8 cellular contexts compared by ENCODE assay signal in the genomic region with DNA sequence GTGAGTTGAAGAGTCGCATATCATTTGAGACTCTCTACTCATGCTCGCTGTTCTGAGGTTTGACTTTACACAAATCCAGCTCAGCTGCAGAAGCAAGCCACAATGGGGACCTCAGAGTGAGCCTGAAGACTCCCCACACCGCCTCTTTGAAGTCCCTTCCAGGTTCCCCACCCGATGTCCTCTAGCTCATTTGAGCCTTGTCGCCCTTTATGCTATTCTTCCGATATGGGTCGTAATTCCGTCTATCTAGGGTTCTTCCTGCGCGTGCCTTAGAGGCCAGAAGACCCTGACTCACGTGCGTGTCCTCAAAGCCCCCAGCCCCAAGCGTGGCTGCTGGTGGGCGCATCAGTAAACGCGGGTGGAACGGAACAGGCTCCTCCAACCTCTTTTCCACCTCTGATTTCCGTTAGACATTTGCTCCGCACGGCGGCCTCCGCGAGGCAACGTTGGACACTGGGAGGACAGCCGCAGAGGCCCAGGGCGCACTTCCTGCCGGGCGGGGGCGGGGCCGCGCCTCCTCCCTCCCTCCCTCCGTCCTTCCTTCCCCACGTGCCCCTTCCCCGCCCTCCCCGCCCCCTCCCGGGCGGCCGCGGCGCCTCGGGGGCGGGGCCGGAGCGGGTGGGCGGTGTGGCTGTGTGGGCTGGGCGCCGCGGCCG.
DNase-seq lines count a peak whose midpoint lies in the region; ATAC-seq and TF ChIP-seq lines count a peak whose summit lies in the region.

Gene SNX30, plus strand, starts transcription at position 650 of the 656 bp plus-strand sequence. CDS start 242 bp downstream, outside the sequence.

- DNase-seq in AG04449 (ENCODE audit: low read depth, low spot score) (no peak), NCI-H2196 (lab: John Stamatoyannopoulos, UW; ENCODE audit: unreplicated experiment) (peak; percentile 88), islet precursor cell (peak; percentile 96)
- DNase-seq in central memory CD8-positive, alpha-beta T cell (ENCODE audit: low spot score in 2 of 2): peak; percentile 54 to 56
- peak; percentile 71 for DNase-seq in stimulated activated CD4-positive, alpha-beta T cell treated with anti-CD3 and anti-CD28 coated beads, Interleukin-12 subunit alpha, Interleukin-12 subunit beta, amount 100 ng/mL, for 4 hours

- POLR2A ChIA-PET in AG04449 (lab: Yijun Ruan, JAX): interaction anchor here (1.0 kb wide), 2 partner anchors 14 to 33 kb away, joined by 3 read pairs; partner anchors contain the start of gene INIP

- TF ChIP-seq CTCF in AG04449 (IDR thresholded peaks at IDR 0.05; ENCODE audit: insufficient read depth, low read length, missing control alignments): peak; percentile 11

- H3K4me1 Mint-ChIP-seq in central memory CD8-positive, alpha-beta T cell: peaks cover 67% of the 10 kb centered on the region

- peak within 1 kb of the TSS; percentile 88 for H3K4me3 Mint-ChIP-seq in central memory CD8-positive, alpha-beta T cell

- H3K36me3 Mint-ChIP-seq in central memory CD8-positive, alpha-beta T cell (ENCODE audit: insufficient read depth): peaks cover 6% of the 10 kb centered on the region

- CTCF ChIA-PET in AG04449 (lab: Yijun Ruan, JAX): interaction anchor here (0.8 to 1.4 kb wide), 6 partner anchors 12 to 371 kb away, joined by 3 to 4 read pairs (median 3); partner anchors contain the start of gene HSDL2

- no peaks in the 10 kb centered on the region for H3K9me3 Mint-ChIP-seq in central memory CD8-positive, alpha-beta T cell

- ATAC-seq in GM18861 (IDR thresholded peaks at IDR 0.05; ENCODE audit: unreplicated experiment) (peak; percentile 61), HG03066 (IDR thresholded peaks at IDR 0.05; ENCODE audit: low read depth, unreplicated experiment) (peak; percentile 64)
- ATAC-seq in activated CD4-positive, CD25-positive, alpha-beta regulatory T cell treated with anti-CD3 and anti-CD28 coated beads, Interleukin-2, amount 50 U/mL, for 24 hours: peak; percentile 62 to 68
- peak; percentile 50 for ATAC-seq in central memory CD8-positive, alpha-beta T cell (replicated peaks; ENCODE audit: extremely low read depth, poor library complexity, severe bottlenecking)

- H3K27ac Mint-ChIP-seq in central memory CD8-positive, alpha-beta T cell (ENCODE audit: low read depth): peak within 1 kb of the TSS; percentile 82

- no peaks in the 10 kb centered on the region for H3K27me3 Mint-ChIP-seq in central memory CD8-positive, alpha-beta T cell

- peak within 1 kb of the TSS; percentile 76 for H3K4me3 ChIP-seq in AG04449 (ENCODE audit: low read depth, low read length)
